8 cellular contexts compared by ENCODE assay signal in the genomic region with DNA sequence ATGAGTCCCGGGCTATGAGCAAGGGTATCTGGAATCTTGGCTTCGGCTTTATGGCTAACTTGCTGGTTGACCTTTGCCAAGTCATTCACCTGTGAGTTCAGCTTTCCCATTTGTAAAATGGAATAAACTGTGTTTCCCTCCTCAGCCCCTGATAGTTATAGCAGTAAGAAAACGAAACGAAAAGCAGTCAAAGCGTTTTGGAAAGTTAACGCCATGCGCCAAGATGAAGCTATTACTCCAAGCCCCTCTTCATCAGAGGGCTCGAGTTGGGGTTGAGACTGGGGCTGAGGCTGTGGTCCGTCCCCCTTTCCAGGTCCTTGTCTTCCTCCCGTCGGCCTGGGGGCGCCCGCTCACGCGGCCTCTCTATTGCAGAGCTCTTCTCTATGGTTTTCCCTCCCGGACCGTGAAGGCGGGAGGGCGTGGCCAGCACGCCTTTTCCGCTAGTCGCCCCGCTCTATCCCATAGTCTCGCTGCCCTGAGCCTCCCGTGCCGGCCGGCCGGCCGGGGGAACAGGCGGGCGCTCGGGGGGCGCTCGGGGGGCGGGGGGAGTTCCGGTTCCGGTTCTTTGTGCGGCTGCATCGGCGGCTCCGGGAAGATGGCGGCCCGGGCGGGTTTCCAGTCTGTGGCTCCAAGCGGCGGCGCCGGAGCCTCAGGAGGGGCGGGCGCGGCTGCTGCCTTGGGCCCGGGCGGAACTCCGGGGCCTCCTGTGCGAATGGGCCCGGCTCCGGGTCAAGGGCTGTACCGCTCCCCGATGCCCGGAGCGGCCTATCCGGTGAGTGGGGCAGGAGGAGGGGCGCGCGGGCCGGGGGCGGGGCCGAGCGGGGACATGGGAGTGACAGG. TPM values are rescaled to one million over a fixed set of nuclear protein-coding genes. Genes with fewer than 3 reads are reported as not detected.
DNase-seq lines count a peak whose midpoint lies in the region; ATAC-seq and TF ChIP-seq lines count a peak whose summit lies in the region.

SMARCD1 (plus strand) TSS at position 568 of the 840 bp plus-strand sequence; CDS start at position 596, 28 bp downstream.

- H3K27ac ChIP-seq in left ventricle myocardium inferior (replicated peaks) = peak within 1 kb of the TSS; percentile 100
- H3K27ac ChIP-seq in prostate gland = peak within 1 kb of the TSS; percentile 95 to 97
- H3K27ac ChIP-seq in urinary bladder (ENCODE audit: low read depth) = peak within 1 kb of the TSS; percentile 94

- H3K36me3 ChIP-seq in left ventricle myocardium inferior = peaks cover 33% of the 10 kb centered on the region
- H3K36me3 ChIP-seq in prostate gland = peaks cover 0 to under 1% of the 10 kb centered on the region in 2 donors
- peaks cover under 1% of the 10 kb centered on the region for H3K36me3 ChIP-seq in urinary bladder (ENCODE audit: insufficient read depth)

- TF ChIP-seq CTCF in GM12874 (IDR thresholded peaks at IDR 0.05; ENCODE audit: insufficient read depth, low read depth, low read length) = peak; percentile 71
- peak; percentile 40 for TF ChIP-seq CTCF in left ventricle myocardium inferior (IDR thresholded peaks at IDR 0.05; ENCODE audit: borderline replicate concordance)
- peak in 3 of 4 experiments; percentile 45 to 57 (median 53) for TF ChIP-seq CTCF in prostate gland (IDR thresholded peaks at IDR 0.05)

- H3K27me3 ChIP-seq in left ventricle myocardium inferior (ENCODE audit: low read depth) (peaks cover 7% of the 10 kb centered on the region), prostate gland (replicated peaks; ENCODE audit: insufficient read depth) (no peaks in the 10 kb centered on the region)

- H3K4me1 ChIP-seq in left ventricle myocardium inferior (peaks cover 41% of the 10 kb centered on the region), prostate gland (replicated peaks) (no peaks in the 10 kb centered on the region), urinary bladder (ENCODE audit: insufficient read depth) (no peaks in the 10 kb centered on the region)

- H3K4me3 ChIP-seq in left ventricle myocardium inferior (peak within 1 kb of the TSS; percentile 98), prostate gland (peak within 1 kb of the TSS; percentile 91 to 99), urinary bladder (ENCODE audit: low read depth, low read length) (peak within 1 kb of the TSS; percentile 80)

- DNase-seq in NCI-H1436 (lab: John Stamatoyannopoulos, UW) (peak; percentile 94), T-helper 1 cell (peak; percentile 74 to 90 (median 77)), amniotic epithelial cell (ENCODE audit: low read depth) (peak; percentile 88), left ventricle myocardium inferior (peak; percentile 93), prostate gland (ENCODE audit: low spot score) (peak; percentile 90)

- TF ChIP-seq POLR2A in prostate gland (IDR thresholded peaks at IDR 0.05) = no peak

- ATAC-seq in HG02763 (IDR thresholded peaks at IDR 0.05; ENCODE audit: unreplicated experiment) = peak; percentile 87

- no peaks in the 10 kb centered on the region for H3K9me3 ChIP-seq in left ventricle myocardium inferior (replicated peaks)
- H3K9me3 ChIP-seq in prostate gland = no peaks in the 10 kb centered on the region

- intact Hi-C loops in left ventricle myocardium inferior (cut with micrococcal nuclease) (no loop called here), prostate gland (cut with DNase I) (loop anchor here (5.0 kb wide), 1 partner anchor 82 kb away; the partner anchor contains the start of gene CERS5)

- under 1% methylated on average over 59 of the region's 69 CpGs for WGBS in prostate gland
- WGBS in urinary bladder = under 1% methylated on average over 69 of the region's 69 CpGs

RNA-seq across cellular contexts. Expression of gene SMARCD1, which starts in this region (rescaled TPM):
- total RNA-seq in left ventricle myocardium inferior (15.4 TPM), prostate gland (10 to 100 TPM; 72.9 to 90.1 TPM), urinary bladder (30.2 TPM)
- polyA plus RNA-seq in urinary bladder = 31.2 TPM

Comparison
In these comparisons a context has a peak if more than half of its experiments do, and no peak if none do; other contexts are left out.
1. Peak in every context shown above with its lines: DNase-seq, ATAC-seq, H3K4me3 ChIP-seq and H3K27ac ChIP-seq.